In the genomic region with DNA sequence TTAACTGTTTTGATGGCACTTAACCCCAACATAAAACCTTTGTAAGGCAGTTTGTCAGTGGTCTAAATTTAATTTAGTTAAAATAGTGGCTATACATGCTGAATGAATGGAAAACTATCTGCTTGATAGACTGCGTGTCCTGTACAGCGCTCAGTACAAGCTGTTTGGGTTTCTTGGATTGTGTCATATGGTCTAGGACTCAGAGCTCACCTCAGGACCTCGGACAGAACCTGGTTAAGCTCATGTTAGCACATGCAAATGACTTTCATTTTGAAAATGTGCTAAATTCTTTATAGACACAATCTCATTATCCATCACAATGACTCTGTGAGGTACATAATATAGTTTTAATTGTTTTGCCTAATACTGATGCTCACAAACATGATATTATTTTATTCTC, we compare ENCODE assay signal across 17 cellular contexts. TPM values are rescaled to one million over a fixed set of nuclear protein-coding genes. Genes with fewer than 3 reads are reported as not detected.
"Had no signal": no experiment of that assay in that cellular context is flagged by ENCODE, and none has a peak within 500 bp of the region (broad histone marks: within the 10 kb centered on the region; RNA-seq: fewer than 3 reads in every experiment).

No MANE protein-coding gene starts in this region.

- H2AFZ ChIP-seq: neural progenitor cell had no signal

- H3K9ac ChIP-seq: neural progenitor cell had no signal

- H3K9me3 ChIP-seq: body of pancreas, esophagus squamous epithelium, ovary, testis had no signal

- H3K36me3 ChIP-seq: esophagus squamous epithelium, neural progenitor cell, ovary had no signal

- H3K27me3 ChIP-seq: body of pancreas, esophagus squamous epithelium, neural progenitor cell, ovary, testis had no signal

- H3K4me1 ChIP-seq: body of pancreas, esophagus squamous epithelium, foreskin keratinocyte, neural progenitor cell, testis had no signal

- H3K4me2 ChIP-seq: neural progenitor cell had no signal

- DNase-seq: activated CD4-positive, alpha-beta T cell treated with anti-CD3 and anti-CD28 coated beads, Interleukin-2, amount 50 U/mL, for 1 hour; activated naive CD4-positive, alpha-beta T cell treated with anti-CD3 and anti-CD28 coated beads, Interleukin-2, amount 10 ng/mL, durations not matched to agents 7 days and 5 days; body of pancreas; esophagus squamous epithelium; head of caudate nucleus; islet precursor cell; left ventricle myocardium superior; ovary; stimulated activated CD4-positive, alpha-beta T cell treated with anti-CD3 and anti-CD28 coated beads, Interleukin-15, amount 100 ng/mL, for 24 hours; stimulated activated CD4-positive, alpha-beta T cell treated with anti-CD3 and anti-CD28 coated beads, Interleukin-4, amount 100 ng/mL, for 4 hours; stimulated activated naive CD8-positive, alpha-beta T cell treated with anti-CD3 and anti-CD28 coated beads, Interleukin-15, amount 100 ng/mL, for 72 hours; T-helper 2 cell; testis had no signal

- H3K4me3 ChIP-seq: body of pancreas, esophagus squamous epithelium, neural progenitor cell, ovary, testis had no signal

- ATAC-seq: body of pancreas; foreskin keratinocyte; left ventricle myocardium superior; stimulated activated naive CD8-positive, alpha-beta T cell treated with anti-CD3 and anti-CD28 coated beads, Interleukin-15, amount 100 ng/mL, for 72 hours had no signal

- H3K27ac ChIP-seq: body of pancreas, esophagus squamous epithelium, foreskin keratinocyte, neural progenitor cell, ovary, testis had no signal

RNA-seq across cellular contexts. Expression of a gene that starts 55.7 kb away (rescaled TPM):
- total RNA-seq: activated CD8-positive, alpha-beta memory T cell treated with anti-CD3 and anti-CD28 coated beads for 36 hours; activated T-helper 2 cell treated with anti-CD3 and anti-CD28 coated beads, Interferon-gamma antibody, Interleukin-2, Interleukin-4, amounts not matched to agents 10 μg/mL and 5 μg/mL and 100 μg/mL, durations not matched to agents 14 hours and 24 hours and 36 hours; foreskin keratinocyte had no signal
- polyA plus RNA-seq: foreskin keratinocyte had no signal
